Comparison of ENCODE assay signal across 1 cellular context in genomic region chr14:63492391-63492790, GRCh38.
TF ChIP-seq lines count a peak whose summit lies in the region.

No MANE protein-coding gene starts in this region.

TF ChIP-seq in HEK293, 187 proteins besides CTCF, POLR2A, EP300 and RAD21 (continued from another document):
- 0 out of 2 replicates have a peak, but pooled peaks have one; percentile 16 for TF ChIP-seq PRDM10 (tag by site-specific recombination; IDR thresholded peaks at IDR 0.05)
- no peak for TF ChIP-seq ZNF248 (tag by site-specific recombination; IDR thresholded peaks at IDR 0.05)
